Comparison of ENCODE assay signal across 8 cellular contexts in genomic region chr11:62572431-62572830, GRCh38. TPM values are rescaled to one million over a fixed set of nuclear protein-coding genes. Genes with fewer than 3 reads are reported as not detected.
A peak's percentile ranks its signal among the peaks of the same experiment; 100 is the strongest.
DNase-seq lines count a peak whose midpoint lies in the region; TF ChIP-seq lines count a peak whose summit lies in the region.

No MANE protein-coding gene starts in this region.

- H3K4me1 ChIP-seq in HUES6 (ENCODE audit: control insufficient read depth, insufficient read depth, low read length) (peaks cover 18% of the 10 kb centered on the region), mammary epithelial cell (ENCODE audit: insufficient read depth, low read length) (peaks cover 28% of the 10 kb centered on the region), mesenchymal stem cell (ENCODE audit: control insufficient read depth, insufficient read depth, low read depth, low read length) (peaks cover 23% of the 10 kb centered on the region)

- intact Hi-C loops in mammary epithelial cell (cut with micrococcal nuclease) (no loop called here), head of caudate nucleus (cut with DNase I) (no loop called here)

- no peak overlapping the region for H2BK12ac ChIP-seq in mesenchymal stem cell (ENCODE audit: low read length in 2 of 2)

- H3K36me3 ChIP-seq in HUES6 (ENCODE audit: control insufficient read depth, insufficient read depth, low read length), result peaks cover 76% of the 10 kb centered on the region
- H3K36me3 ChIP-seq in mammary epithelial cell (ENCODE audit: insufficient read depth, low read length), result peaks cover 38% of the 10 kb centered on the region
- peaks cover 56 to 69% of the 10 kb centered on the region in 2 experiments for H3K36me3 ChIP-seq in mesenchymal stem cell (ENCODE audit: control insufficient read depth in 1 of 2, insufficient read depth in 2 of 2, low read depth in 1 of 2, low read length in 2 of 2)

- BruUV-seq in mammary epithelial cell (replicated peaks; lab: Mats Ljungman, UMichigan), result no TSS peak

- H3K9ac ChIP-seq in HUES6 (ENCODE audit: low read length) (peak overlapping the region; percentile 96), mammary epithelial cell (ENCODE audit: insufficient read depth, low read length) (peak overlapping the region; percentile 85), mesenchymal stem cell (ENCODE audit: low read length) (peak overlapping the region; percentile 98)

- peaks cover 10% of the 10 kb centered on the region for H3K79me1 ChIP-seq in mesenchymal stem cell (replicated peaks; ENCODE audit: low read length, poor library complexity, severe bottlenecking)

- H3K14ac ChIP-seq in mesenchymal stem cell (ENCODE audit: low read length in 2 of 2), result no peak overlapping the region

- peaks cover 3% of the 10 kb centered on the region for H4K20me1 ChIP-seq in mammary epithelial cell (ENCODE audit: insufficient read depth, low read length)

- H2BK15ac ChIP-seq in mesenchymal stem cell (ENCODE audit: low read depth, poor library complexity, severe bottlenecking), result no peak overlapping the region

- TF ChIP-seq CTCF in 22Rv1 (IDR thresholded peaks at IDR 0.05) (no peak), mammary epithelial cell (conservative IDR thresholded peaks at IDR 0.05 in 1 of 2, IDR thresholded peaks at IDR 0.05 in 1 of 2; ENCODE audit: extremely low read depth in 1 of 2, insufficient read depth in 1 of 2, low read depth in 1 of 2, low read length in 2 of 2) (no peak), GM10248 (IDR thresholded peaks at IDR 0.05; ENCODE audit: control extremely low read depth, extremely low read depth, low read depth, missing control alignments) (no peak)

- in situ Hi-C loops in mammary epithelial cell (cut with MboI; ENCODE audit: low sequenced_read_pairs in 2 of 2), result no loop called here

- CTCF ChIA-PET in mammary epithelial cell (lab: Charles Lee; ENCODE audit: low non-redundant PET), result no interaction called here
- CTCF ChIA-PET in GM10248 (lab: Yijun Ruan, JAX), result interaction anchor here (1.0 to 4.7 kb wide), 3 partner anchors 13 to 30 kb away, joined by 4 to 52 read pairs (median 7); no protein-coding TSS in a partner anchor

- H3K79me2 ChIP-seq in mammary epithelial cell (ENCODE audit: insufficient read depth, low read length), result peaks cover 76% of the 10 kb centered on the region

- H3K4me3 ChIP-seq in HUES6 (ENCODE audit: low read depth, low read length), result peak overlapping the region; percentile 94
- peak overlapping the region; percentile 72 to 91 (median 83) for H3K4me3 ChIP-seq in mammary epithelial cell (replicated peaks in 1 of 3; ENCODE audit: insufficient read depth in 1 of 3, low read depth in 2 of 3, low read length in 3 of 3)
- H3K4me3 ChIP-seq in mesenchymal stem cell (ENCODE audit: insufficient read depth in 1 of 2, low read depth in 1 of 2, low read length in 2 of 2), result peak overlapping the region; percentile 44 to 96

- H3K23ac ChIP-seq in mesenchymal stem cell (ENCODE audit: low read length in 2 of 2), result no peak overlapping the region

- H3K27ac ChIP-seq in 22Rv1 (peak overlapping the region; percentile 79), HUES6 (ENCODE audit: low read depth, low read length) (no peak overlapping the region; the same call in 1 of the 2 replicates), mammary epithelial cell (ENCODE audit: insufficient read depth, low read depth, low read length) (peak overlapping the region; percentile 86), mesenchymal stem cell (ENCODE audit: low read length, poor library complexity, severe bottlenecking) (no peak overlapping the region)

- H4K8ac ChIP-seq in mesenchymal stem cell (ENCODE audit: low read length), result no peak overlapping the region

- WGBS in mammary epithelial cell (ENCODE audit: low coverage, missing lambda C conversion rate), result 68% methylated on average over 12 of the region's 12 CpGs
- WGBS in mesenchymal stem cell, result 89% methylated on average over 11 of the region's 12 CpGs

- H2AFZ ChIP-seq in mammary epithelial cell (ENCODE audit: low read depth, low read length) (no peak overlapping the region), mesenchymal stem cell (ENCODE audit: low read depth, low read length) (no peak overlapping the region)

- no peak overlapping the region for H3K4ac ChIP-seq in mesenchymal stem cell (ENCODE audit: low read depth in 1 of 2, low read length in 2 of 2)

- no peaks in the 10 kb centered on the region for H3K27me3 ChIP-seq in HUES6 (ENCODE audit: control insufficient read depth, insufficient read depth, low read length)
- no peaks in the 10 kb centered on the region for H3K27me3 ChIP-seq in mammary epithelial cell (ENCODE audit: insufficient read depth, low read length)
- H3K27me3 ChIP-seq in mesenchymal stem cell (ENCODE audit: control insufficient read depth in 1 of 2, insufficient read depth in 1 of 2, low read length in 2 of 2), result no peaks in the 10 kb centered on the region

- dilution Hi-C loops in mammary epithelial cell (cut with HindIII; ENCODE audit: low sequenced_read_pairs), result no loop called here

- H2AK5ac ChIP-seq in mesenchymal stem cell (ENCODE audit: low read length, severe bottlenecking), result no peak overlapping the region

- POLR2A ChIA-PET in GM10248 (lab: Yijun Ruan, JAX), result interaction anchor here (0.8 kb wide), 1 partner anchor 20 kb away, joined by 3 read pairs; the partner anchor contains the start of gene TUT1

- H3K9me3 ChIP-seq in HUES6 (ENCODE audit: control insufficient read depth, insufficient read depth, low read depth, low read length) (no peaks in the 10 kb centered on the region), mammary epithelial cell (replicated peaks; ENCODE audit: insufficient read depth, low read length) (no peaks in the 10 kb centered on the region), mesenchymal stem cell (ENCODE audit: control insufficient read depth, low read length) (no peaks in the 10 kb centered on the region)

- no peak overlapping the region for H2BK5ac ChIP-seq in mesenchymal stem cell (ENCODE audit: low read depth, low read length, poor library complexity, severe bottlenecking)

- DNase-seq in mammary epithelial cell (no peak), mesenchymal stem cell (no peak), head of caudate nucleus (no peak), EL (no peak), GM10248 (ENCODE audit: extremely low spot score) (no peak)
- no peak for DNase-seq in activated CD4-positive, alpha-beta T cell treated with anti-CD3 and anti-CD28 coated beads for 48 hours

- H3K18ac ChIP-seq in mesenchymal stem cell (ENCODE audit: low read depth in 1 of 2, low read length in 2 of 2), result no peak overlapping the region

- H3K4me2 ChIP-seq in mammary epithelial cell (ENCODE audit: insufficient read depth, low read depth, low read length) (peak overlapping the region; percentile 80), mesenchymal stem cell (ENCODE audit: low read length, poor library complexity, severe bottlenecking) (peak overlapping the region; percentile 93)

- H2BK120ac ChIP-seq in mesenchymal stem cell (ENCODE audit: low read depth, low read length), result no peak overlapping the region

- H4K91ac ChIP-seq in mesenchymal stem cell (ENCODE audit: low read length), result no peak overlapping the region

RNA-seq across cellular contexts. Expression of gene EEF1G, which starts 1.3 kb away (rescaled TPM):
- 1,000 to 10,000 TPM; 1,183 to 1,218 TPM for total RNA-seq in mammary epithelial cell
- 1,634 TPM for polyA plus RNA-seq in mammary epithelial cell
- 1,987 TPM for polyA minus RNA-seq in mammary epithelial cell
- 1,160 TPM for polyA plus RNA-seq in mesenchymal stem cell (2013, experiment 1 of 2)
- 1,130 TPM for polyA plus RNA-seq in mesenchymal stem cell (2013, experiment 2 of 2)

RNA-seq across cellular contexts. Expression of gene TUT1, which starts 18.9 kb away (rescaled TPM):
- 10 to 100 TPM in 1 of 2 donors, 1 to 10 TPM in 1; 7.8 to 18.5 TPM for total RNA-seq in mammary epithelial cell
- polyA plus RNA-seq in mammary epithelial cell, result 12.2 TPM
- polyA minus RNA-seq in mammary epithelial cell, result 11.7 TPM
- 6.3 TPM for polyA plus RNA-seq in mesenchymal stem cell (2013, experiment 1 of 2)
- polyA plus RNA-seq in mesenchymal stem cell (2013, experiment 2 of 2), result 6.5 TPM

RNA-seq across cellular contexts. Expression of gene AHNAK, which starts 25.8 kb away (rescaled TPM):
- 100 to 1,000 TPM; 494 to 702 TPM for total RNA-seq in mammary epithelial cell
- 130 TPM for polyA plus RNA-seq in mammary epithelial cell
- 1,418 TPM for polyA minus RNA-seq in mammary epithelial cell
- 71.8 TPM for polyA plus RNA-seq in mesenchymal stem cell (2013, experiment 1 of 2)
- 65.2 TPM for polyA plus RNA-seq in mesenchymal stem cell (2013, experiment 2 of 2)

RNA-seq across cellular contexts. Expression of gene MTA2, which starts 29.2 kb away (rescaled TPM):
- 100 to 1,000 TPM; 157 to 169 TPM for total RNA-seq in mammary epithelial cell
- 39.3 TPM for polyA plus RNA-seq in mammary epithelial cell
- polyA minus RNA-seq in mammary epithelial cell, result 227 TPM
- 50.7 TPM for polyA plus RNA-seq in mesenchymal stem cell (2013, experiment 1 of 2)
- polyA plus RNA-seq in mesenchymal stem cell (2013, experiment 2 of 2), result 50.7 TPM

RNA-seq across cellular contexts. Expression of gene EML3, which starts 40.1 kb away (rescaled TPM):
- total RNA-seq in mammary epithelial cell, result 10 to 100 TPM; 21.0 to 46.6 TPM
- 20.7 TPM for polyA plus RNA-seq in mammary epithelial cell
- polyA minus RNA-seq in mammary epithelial cell, result 25.2 TPM
- polyA plus RNA-seq in mesenchymal stem cell (2013, experiment 1 of 2), result 30.1 TPM
- polyA plus RNA-seq in mesenchymal stem cell (2013, experiment 2 of 2), result 29.3 TPM

Comparison
In these comparisons a context has a peak if more than half of its experiments do, and no peak if none do; other contexts are left out.
1. H3K27ac ChIP-seq: peak in 22Rv1 (single experiment) and mammary epithelial cell (single experiment); none in HUES6 (single experiment) and mesenchymal stem cell (single experiment).
2. Peak in every context shown above with its lines, with median percentiles within 50 percentile points of each other: H3K4me3 ChIP-seq and H3K9ac ChIP-seq.